Comparison of ENCODE assay signal across 17 cellular contexts in genomic region chr5:167764650-167765289, GRCh38.
DNase-seq lines count a peak whose midpoint lies in the region; ATAC-seq and TF ChIP-seq lines count a peak whose summit lies in the region.
"Had no signal": no experiment of that assay in that cellular context is flagged by ENCODE, and none has a peak within 500 bp of the region (broad histone marks: within the 10 kb centered on the region; RNA-seq: fewer than 3 reads in every experiment).

No MANE protein-coding gene starts in this region.

- no peaks in the 10 kb centered on the region for H3K79me2 ChIP-seq in neural cell (replicated peaks; ENCODE audit: insufficient read depth, low read length)

- DNase-seq in NCI-H526 treated with DMSO at 0.1 percent for 48 hours (lab: John Stamatoyannopoulos, UW) = peak; percentile 73
- peak; percentile 48 for DNase-seq in endodermal cell
- DNase-seq in kidney tubule cell (ENCODE audit: low spot score) = no peak
- DNase-seq in NCI-H1930 (lab: John Stamatoyannopoulos, UW) = no peak
- no peak for DNase-seq in HCEC 1CT
- no peak for DNase-seq in NCI-H1092 (lab: John Stamatoyannopoulos, UW)
- DNase-seq: AML-193; Caco-2; DMS53; KG1; NCI-H1092 treated with DMSO at 0.1 percent for 48 hours; NCI-H187; NCI-H510A treated with DMSO at 0.1 percent for 48 hours; NK-92 treated with Interleukin-12 subunit alpha and Interleukin-12 subunit beta, amount 100 ng/mL, for 24 hours; OCI-M1 had no signal

- H3K4me2 ChIP-seq in neural cell (ENCODE audit: low read length) = peak overlapping the region; percentile 45

- no peak for TF ChIP-seq CTCF in endodermal cell (conservative IDR thresholded peaks at IDR 0.05)
- no peak for TF ChIP-seq CTCF in neural cell (IDR thresholded peaks at IDR 0.05; ENCODE audit: poor library complexity, severe bottlenecking)

- peak; percentile 56 for ATAC-seq in GM18868 (IDR thresholded peaks at IDR 0.05; ENCODE audit: unreplicated experiment)

- peak; percentile 84 for TF ChIP-seq EP300 in neural cell (conservative IDR thresholded peaks at IDR 0.05; ENCODE audit: poor library complexity, severe bottlenecking)

- H4K20me1 ChIP-seq in neural cell (ENCODE audit: insufficient read depth) = no peaks in the 10 kb centered on the region

- H3K36me3 Mint-ChIP-seq in endodermal cell (ENCODE audit: low read depth) = peaks cover under 1% of the 10 kb centered on the region

- H3K4me1 ChIP-seq in endodermal cell (ENCODE audit: control insufficient read depth, insufficient read depth, low read length) = no peaks in the 10 kb centered on the region
- H3K4me1 ChIP-seq: Caco-2 had no signal

- H3K27me3 ChIP-seq in endodermal cell (ENCODE audit: control insufficient read depth, insufficient read depth, low read length, poor library complexity, severe bottlenecking) (no peaks in the 10 kb centered on the region), neural cell (ENCODE audit: insufficient read depth, low read depth, low read length) (no peaks in the 10 kb centered on the region)

- H3K4me3 ChIP-seq in endodermal cell (ENCODE audit: low read length) (no peak overlapping the region), neural cell (ENCODE audit: low read length) (peak overlapping the region; percentile 44)

- no peak overlapping the region for H3K9ac ChIP-seq in endodermal cell (ENCODE audit: extremely low read depth, low read length, poor library complexity, severe bottlenecking)
- peak overlapping the region; percentile 46 for H3K9ac ChIP-seq in neural cell (ENCODE audit: low read length)

- H3K27me3 Mint-ChIP-seq in endodermal cell (ENCODE audit: insufficient read depth) = no peaks in the 10 kb centered on the region

- no peak overlapping the region for H3K27ac Mint-ChIP-seq in endodermal cell

- no peaks in the 10 kb centered on the region for H3K9me2 ChIP-seq in neural cell (ENCODE audit: insufficient read depth, low read length)

- H3K4me1 Mint-ChIP-seq in endodermal cell = peaks cover 10% of the 10 kb centered on the region

- H3K9me3 Mint-ChIP-seq in endodermal cell = no peaks in the 10 kb centered on the region

- no peak overlapping the region for H3K4me3 Mint-ChIP-seq in endodermal cell

- WGBS in endodermal cell (ENCODE audit: insufficient coverage in 1 of 2, insufficient read length in 1 of 2), 2 experiments = 78 to 82% methylated on average over 4 to 6 of the region's 6 CpGs

- H3K36me3 ChIP-seq in endodermal cell (ENCODE audit: control insufficient read depth, insufficient read depth, low read length) (no peaks in the 10 kb centered on the region), neural cell (ENCODE audit: insufficient read depth, low read length) (no peaks in the 10 kb centered on the region)

- H3F3A ChIP-seq in neural cell (ENCODE audit: insufficient read depth, low read length, poor library complexity, severe bottlenecking) = no peaks in the 10 kb centered on the region

- H3K9me3 ChIP-seq in endodermal cell (ENCODE audit: control insufficient read depth, low read length) (peaks cover 11% of the 10 kb centered on the region), neural cell (ENCODE audit: low read length) (no peaks in the 10 kb centered on the region)
- H3K9me3 ChIP-seq: Caco-2 had no signal

- TF ChIP-seq RAD21 in neural cell (conservative IDR thresholded peaks at IDR 0.05) = no peak

- H3K27ac ChIP-seq in endodermal cell (ENCODE audit: low read depth, low read length) (no peak overlapping the region), neural cell (ENCODE audit: low read length) (peak overlapping the region; percentile 86)

- no peak overlapping the region for H2AFZ ChIP-seq in neural cell (ENCODE audit: low read depth, low read length)

TF ChIP-seq in neural cell, 6 proteins besides CTCF, POLR2A, EP300 and RAD21:
- TF ChIP-seq REST (IDR thresholded peaks at IDR 0.05; ENCODE audit: borderline replicate concordance) (no peak), MXI1 (conservative IDR thresholded peaks at IDR 0.05; ENCODE audit: poor library complexity, severe bottlenecking) (no peak), POLR2AphosphoS5 (IDR thresholded peaks at IDR 0.05) (peak; percentile 47)

Comparison
In these comparisons a context has a peak if more than half of its experiments do, and no peak if none do; other contexts are left out.
1. DNase-seq: peak in NCI-H526 treated with DMSO at 0.1 percent for 48 hours (single experiment) and endodermal cell (single experiment); none in kidney tubule cell (single experiment), NCI-H1930 (0 of 2), HCEC 1CT (single experiment) and NCI-H1092 (single experiment).